In genomic region chr10:125054664-125055273, GRCh38 we compare ENCODE assay signal across 17 cellular contexts.
DNase-seq lines count a peak whose midpoint lies in the region; ATAC-seq and TF ChIP-seq lines count a peak whose summit lies in the region.
"Had no signal": no experiment of that assay in that cellular context is flagged by ENCODE, and none has a peak within 500 bp of the region (broad histone marks: within the 10 kb centered on the region; RNA-seq: fewer than 3 reads in every experiment).

No MANE protein-coding gene starts in this region.

- H3K9me3 Mint-ChIP-seq in neural crest cell, result no peaks in the 10 kb centered on the region
- H3K9me3 Mint-ChIP-seq: activated CD4-positive, alpha-beta T cell treated with anti-CD3 and anti-CD28 coated beads, Interleukin-2, amount 10 ng/mL, durations not matched to agents 7 days and 5 days; activated naive CD4-positive, alpha-beta T cell treated with anti-CD3 and anti-CD28 coated beads, Interleukin-2, amount 50 U/mL, for 72 hours had no signal

- peak overlapping the region; percentile 96 to 97 for H3K27ac ChIP-seq in coronary artery
- peak overlapping the region; percentile 91 to 99 for H3K27ac ChIP-seq in uterus

- peak overlapping the region; percentile 23 for H3K27ac Mint-ChIP-seq in neural crest cell (ENCODE audit: unreplicated experiment)
- H3K27ac Mint-ChIP-seq: activated CD4-positive, alpha-beta T cell treated with anti-CD3 and anti-CD28 coated beads, Interleukin-2, amount 10 ng/mL, durations not matched to agents 7 days and 5 days; activated naive CD4-positive, alpha-beta T cell treated with anti-CD3 and anti-CD28 coated beads, Interleukin-2, amount 50 U/mL, for 72 hours had no signal

- DNase-seq in NCI-H2227 treated with DMSO at 0.1 percent for 48 hours (lab: John Stamatoyannopoulos, UW), result peak; percentile 58
- DNase-seq in coronary artery (ENCODE audit: low spot score), result no peak
- DNase-seq in neural crest cell (ENCODE audit: low read depth, low spot score), result no peak
- DNase-seq in uterus, result no peak
- no peak for DNase-seq in stimulated activated naive CD4-positive, alpha-beta T cell treated with Interleukin-2 at 50 U/mL for 16 hours (lab: John Stamatoyannopoulos, UW)
- no peak for DNase-seq in kidney glomerular epithelial cell (lab: John Stamatoyannopoulos, UW)
- DNase-seq: activated CD4-positive, alpha-beta T cell treated with anti-CD3 and anti-CD28 coated beads, Interleukin-2, amount 10 ng/mL, durations not matched to agents 7 days and 5 days; effector memory CD4-positive, alpha-beta T cell; H7; hippocampal formation; left cardiac atrium; MM.1S; NCI-H187; NCI-H748 treated with DMSO at 0.1 percent for 48 hours had no signal

- H3K9me3 ChIP-seq in uterus, result no peaks in the 10 kb centered on the region

- TF ChIP-seq CTCF in coronary artery (IDR thresholded peaks at IDR 0.05), result no peak
- TF ChIP-seq CTCF in neural crest cell (conservative IDR thresholded peaks at IDR 0.05), result no peak
- no peak for TF ChIP-seq CTCF in uterus (IDR thresholded peaks at IDR 0.05)

- H3K27me3 ChIP-seq in uterus, result no peaks in the 10 kb centered on the region

- H3K4me3 ChIP-seq in coronary artery, result no peak overlapping the region
- H3K4me3 ChIP-seq in uterus, result no peak overlapping the region

- intact Hi-C loops in uterus (cut with DNase I; ENCODE audit: low total_unique reads), result loop anchor here (10.0 kb wide), 1 partner anchor 100 kb away; no protein-coding TSS in a partner anchor

- H3K4me3 Mint-ChIP-seq in neural crest cell, result peak overlapping the region; percentile 56
- H3K4me3 Mint-ChIP-seq: activated CD4-positive, alpha-beta T cell treated with anti-CD3 and anti-CD28 coated beads, Interleukin-2, amount 10 ng/mL, durations not matched to agents 7 days and 5 days had no signal

- peaks cover 32 to 48% of the 10 kb centered on the region in 2 donors for H3K4me1 ChIP-seq in uterus

- H3K4me1 Mint-ChIP-seq in neural crest cell, result peaks cover 85% of the 10 kb centered on the region
- H3K4me1 Mint-ChIP-seq: activated CD4-positive, alpha-beta T cell treated with anti-CD3 and anti-CD28 coated beads, Interleukin-2, amount 10 ng/mL, durations not matched to agents 7 days and 5 days had no signal

- peaks cover 8% of the 10 kb centered on the region for H3K36me3 Mint-ChIP-seq in neural crest cell (ENCODE audit: low read depth)
- H3K36me3 Mint-ChIP-seq: activated naive CD4-positive, alpha-beta T cell treated with anti-CD3 and anti-CD28 coated beads, Interleukin-2, amount 50 U/mL, for 72 hours had no signal

- H3K36me3 ChIP-seq in uterus, result no peaks in the 10 kb centered on the region

- no peak for ATAC-seq in HG02870 (IDR thresholded peaks at IDR 0.05; ENCODE audit: unreplicated experiment)
- ATAC-seq: activated naive CD4-positive, alpha-beta T cell treated with anti-CD3 and anti-CD28 coated beads, Interleukin-2, amount 50 U/mL, for 72 hours; left cardiac atrium; SK-N-SH treated with all-trans-retinoic acid at 6 μM for 48 hours had no signal

- TF ChIP-seq POLR2A in uterus (IDR thresholded peaks at IDR 0.05), result no peak

- no peaks in the 10 kb centered on the region for H3K27me3 Mint-ChIP-seq in neural crest cell (ENCODE audit: low read depth)
